Comparison of ENCODE assay signal across 14 cellular contexts in genomic region chr3:31831526-31832034, GRCh38.
DNase-seq lines count a peak whose midpoint lies in the region; ATAC-seq lines count a peak whose summit lies in the region.
"Had no signal": no experiment of that assay in that cellular context is flagged by ENCODE, and none has a peak within 500 bp of the region (broad histone marks: within the 10 kb centered on the region; RNA-seq: fewer than 3 reads in every experiment).

No MANE protein-coding gene starts in this region.

- DNase-seq in SHP77 treated with DMSO at 0.1 percent for 48 hours (lab: John Stamatoyannopoulos, UW): peak; percentile 4
- no peak for DNase-seq in SHP77 (lab: John Stamatoyannopoulos, UW)
- DNase-seq in NCI-H446 treated with DMSO at 0.1 percent for 48 hours (lab: John Stamatoyannopoulos, UW): peak; percentile 0
- peak; percentile 18 for DNase-seq in left kidney (ENCODE audit: low read depth, low spot score)
- no peak for DNase-seq in hippocampal formation (lab: John Stamatoyannopoulos, UW)
- DNase-seq: AML-193; C1 segment of cervical spinal cord; CD8-positive, alpha-beta memory T cell; EL; Karpas-422; NCI-H187; Right ventricle myocardium superior had no signal

- ATAC-seq in GM18520 (IDR thresholded peaks at IDR 0.05; ENCODE audit: unreplicated experiment) (no peak), HG02938 (IDR thresholded peaks at IDR 0.05; ENCODE audit: unreplicated experiment) (no peak)

Comparison
In these comparisons a context has a peak if more than half of its experiments do, and no peak if none do; other contexts are left out.
1. DNase-seq: peak in SHP77 treated with DMSO at 0.1 percent for 48 hours (single experiment), NCI-H446 treated with DMSO at 0.1 percent for 48 hours (single experiment) and left kidney (single experiment); none in SHP77 (0 of 2) and hippocampal formation (0 of 2).